9 cellular contexts compared by ENCODE assay signal in genomic region chr5:157267025-157267424, GRCh38. TPM values are rescaled to one million over a fixed set of nuclear protein-coding genes. Genes with fewer than 3 reads are reported as not detected.
DNase-seq lines count a peak whose midpoint lies in the region; ATAC-seq and TF ChIP-seq lines count a peak whose summit lies in the region.
"Had no signal": no experiment of that assay in that cellular context is flagged by ENCODE, and none has a peak within 500 bp of the region (broad histone marks: within the 10 kb centered on the region; RNA-seq: fewer than 3 reads in every experiment).

No MANE protein-coding gene starts in this region.

- H3K27ac ChIP-seq in lower lobe of right lung (no peak overlapping the region), urinary bladder (ENCODE audit: low read depth) (no peak overlapping the region)

- H3K4me1 ChIP-seq in lower lobe of right lung (peaks cover 48% of the 10 kb centered on the region), urinary bladder (ENCODE audit: insufficient read depth) (no peaks in the 10 kb centered on the region)

- intact Hi-C loops in Right ventricle myocardium superior (cut with DNase I): no loop called here
- intact Hi-C loops in left cardiac atrium (cut with DNase I): loop anchor here in 1 of 2 donors (5.0 kb wide), 1 partner anchor 35 kb away; no protein-coding TSS in a partner anchor
- intact Hi-C loops in lower lobe of right lung (cut with DNase I): no loop called here

- no peak for TF ChIP-seq CTCF in astrocyte of the spinal cord (IDR thresholded peaks at IDR 0.05; ENCODE audit: low read depth, low read length)
- TF ChIP-seq CTCF in lower lobe of right lung (IDR thresholded peaks at IDR 0.05): no peak

- DNase-seq in Right ventricle myocardium superior (no peak), left cardiac atrium (no peak), astrocyte of the spinal cord (ENCODE audit: low read depth, low spot score) (no peak), lower lobe of right lung (no peak), OCI-M1 (lab: John Stamatoyannopoulos, UW) (no peak)
- DNase-seq: NCI-H187 treated with DMSO at 0.1 percent for 48 hours had no signal

- no peaks in the 10 kb centered on the region for H3K9me3 ChIP-seq in lower lobe of right lung

- 76% methylated on average over 3 of the region's 3 CpGs for WGBS in urinary bladder

- peak; percentile 8 for ATAC-seq in Right ventricle myocardium superior (ENCODE audit: poor library complexity)
- ATAC-seq in left cardiac atrium: no peak
- no peak for ATAC-seq in lower lobe of right lung
- no peak for ATAC-seq in HG02571 (IDR thresholded peaks at IDR 0.05; ENCODE audit: unreplicated experiment)
- no peak for ATAC-seq in HG03378 (IDR thresholded peaks at IDR 0.05; ENCODE audit: unreplicated experiment)

- in situ Hi-C loops in astrocyte of the spinal cord (cut with HindIII; ENCODE audit: low sequenced_read_pairs): no loop called here

- H3K27me3 ChIP-seq in lower lobe of right lung (ENCODE audit: low read depth): no peaks in the 10 kb centered on the region

- H3K4me3 ChIP-seq in astrocyte of the spinal cord (ENCODE audit: low read depth, low read length): peak overlapping the region; percentile 53
- peak overlapping the region; percentile 68 for H3K4me3 ChIP-seq in lower lobe of right lung
- H3K4me3 ChIP-seq in urinary bladder (ENCODE audit: low read depth, low read length): peak overlapping the region; percentile 64

- H3K36me3 ChIP-seq in lower lobe of right lung (no peaks in the 10 kb centered on the region), urinary bladder (ENCODE audit: insufficient read depth) (no peaks in the 10 kb centered on the region)

RNA-seq across cellular contexts. Expression of gene CYFIP2, which starts 1.1 kb away (rescaled TPM):
- total RNA-seq in Right ventricle myocardium superior (27.6 TPM), left cardiac atrium (10 to 100 TPM; 18.1 to 27.6 TPM), lower lobe of right lung (36.6 TPM), urinary bladder (43.7 TPM)
- 64.7 TPM for polyA plus RNA-seq in urinary bladder
